Comparison of ENCODE assay signal across 8 cellular contexts in the genomic region with DNA sequence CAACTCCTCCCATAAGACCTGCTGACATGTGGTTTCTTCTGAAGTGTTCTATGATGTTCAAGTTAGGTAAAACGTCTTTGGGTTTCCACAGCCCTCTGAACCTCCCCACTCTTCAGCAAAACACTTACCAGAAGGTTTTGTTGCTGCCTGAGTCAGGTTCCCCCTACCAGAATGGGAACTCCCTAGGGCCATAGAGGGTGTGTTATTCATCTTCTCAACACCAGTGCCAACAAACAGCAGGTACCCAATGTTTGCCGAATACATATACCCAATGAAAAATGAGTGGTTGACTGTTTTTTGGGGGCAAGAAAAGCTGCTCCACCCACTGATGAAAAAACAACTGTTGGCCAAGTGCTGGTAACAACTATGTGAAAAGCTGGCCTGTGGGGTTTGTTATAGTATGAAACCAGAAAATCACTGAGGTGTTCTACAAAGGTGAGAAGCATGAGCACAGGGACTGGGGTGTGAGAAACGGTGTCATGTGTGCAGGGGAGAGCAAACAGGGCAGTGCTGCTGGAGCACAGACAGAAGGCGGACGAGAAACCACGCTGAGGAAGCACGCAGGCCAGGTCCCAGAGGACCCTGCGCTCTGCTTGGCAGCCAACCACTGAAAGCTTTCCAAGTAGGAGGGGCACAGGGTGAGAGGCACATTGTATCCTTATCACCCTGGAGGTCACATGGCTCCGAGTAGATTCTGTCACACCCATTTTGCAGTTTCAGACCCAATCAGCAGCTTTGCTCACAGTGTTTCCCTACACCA. TPM values are rescaled to one million over a fixed set of nuclear protein-coding genes. Genes with fewer than 3 reads are reported as not detected.
DNase-seq lines count a peak whose midpoint lies in the region; ATAC-seq and TF ChIP-seq lines count a peak whose summit lies in the region.

No MANE protein-coding gene starts in this region.

- intact Hi-C loops in prostate gland (cut with DNase I) = no loop called here

- no peaks in the 10 kb centered on the region for H3F3A ChIP-seq in neural progenitor cell (ENCODE audit: low read depth)

- H3K4me2 ChIP-seq in neural progenitor cell = no peak overlapping the region

- H3K4me1 Mint-ChIP-seq in neural progenitor cell = peaks cover 3% of the 10 kb centered on the region

- no peak overlapping the region for H3K9ac ChIP-seq in neural progenitor cell

- H3K27me3 ChIP-seq in suprapubic skin = no peaks in the 10 kb centered on the region
- no peaks in the 10 kb centered on the region for H3K27me3 ChIP-seq in prostate gland (replicated peaks; ENCODE audit: insufficient read depth)
- H3K27me3 ChIP-seq in neural progenitor cell = no peaks in the 10 kb centered on the region

- H3K36me3 ChIP-seq in suprapubic skin (no peaks in the 10 kb centered on the region), prostate gland (no peaks in the 10 kb centered on the region), neural progenitor cell (no peaks in the 10 kb centered on the region)

- DNase-seq in DMS153 treated with DMSO at 0.1 percent for 48 hours (lab: John Stamatoyannopoulos, UW; ENCODE audit: unreplicated experiment) (peak; percentile 27), GM20000 (ENCODE audit: low spot score) (peak; percentile 53), hippocampal formation (lab: John Stamatoyannopoulos, UW) (peak; percentile 59 to 67), suprapubic skin (ENCODE audit: low spot score in 2 of 2) (peak; percentile 60 to 76), prostate gland (ENCODE audit: low spot score) (no peak), neural progenitor cell (ENCODE audit: low spot score) (no peak)
- peak; percentile 8 to 39 for DNase-seq in activated CD8-positive, alpha-beta memory T cell treated with anti-CD3 and anti-CD28 coated beads for 4 hours (ENCODE audit: low read depth in 2 of 2)

- WGBS in suprapubic skin = 35% methylated on average over 9 of the region's 9 CpGs
- WGBS in prostate gland = 67% methylated on average over 9 of the region's 9 CpGs

- peaks cover 2% of the 10 kb centered on the region for H3K36me3 Mint-ChIP-seq in neural progenitor cell

- no peaks in the 10 kb centered on the region for H3K27me3 Mint-ChIP-seq in neural progenitor cell (ENCODE audit: insufficient read depth, low read depth)

- H3K4me3 ChIP-seq in suprapubic skin = no peak overlapping the region
- no peak overlapping the region for H3K4me3 ChIP-seq in prostate gland
- no peak overlapping the region for H3K4me3 ChIP-seq in neural progenitor cell

- H3K27ac ChIP-seq in suprapubic skin (no peak overlapping the region), prostate gland (no peak overlapping the region), neural progenitor cell (no peak overlapping the region)

- H3K4me3 Mint-ChIP-seq in neural progenitor cell = no peak overlapping the region

- peak; percentile 90 for ATAC-seq in HG03558 (IDR thresholded peaks at IDR 0.05; ENCODE audit: extremely low read depth, unreplicated experiment)

- no peak for TF ChIP-seq EP300 in suprapubic skin (IDR thresholded peaks at IDR 0.05)

- H2AFZ ChIP-seq in neural progenitor cell (replicated peaks) = no peak overlapping the region

- no peaks in the 10 kb centered on the region for H3K79me2 ChIP-seq in neural progenitor cell (ENCODE audit: low read depth)

- H3K9me3 Mint-ChIP-seq in neural progenitor cell = peaks cover 3% of the 10 kb centered on the region

- TF ChIP-seq CTCF in GM20000 (IDR thresholded peaks at IDR 0.05; ENCODE audit: extremely low read depth, missing control alignments) (no peak), suprapubic skin (IDR thresholded peaks at IDR 0.05) (no peak), prostate gland (IDR thresholded peaks at IDR 0.05) (no peak), neural progenitor cell (IDR thresholded peaks at IDR 0.05) (no peak)

- H3K4me1 ChIP-seq in suprapubic skin = peaks cover 8% of the 10 kb centered on the region
- H3K4me1 ChIP-seq in prostate gland (replicated peaks) = no peaks in the 10 kb centered on the region
- peaks cover 6% of the 10 kb centered on the region for H3K4me1 ChIP-seq in neural progenitor cell

- no peak for TF ChIP-seq POLR2A in suprapubic skin (IDR thresholded peaks at IDR 0.05)
- TF ChIP-seq POLR2A in prostate gland (IDR thresholded peaks at IDR 0.05) = no peak

- H4K20me1 ChIP-seq in neural progenitor cell (ENCODE audit: low read depth) = no peaks in the 10 kb centered on the region

- no peaks in the 10 kb centered on the region for H3K9me3 ChIP-seq in suprapubic skin
- no peaks in the 10 kb centered on the region for H3K9me3 ChIP-seq in prostate gland
- H3K9me3 ChIP-seq in neural progenitor cell (ENCODE audit: low read depth) = no peaks in the 10 kb centered on the region

- no peak overlapping the region for H3K27ac Mint-ChIP-seq in neural progenitor cell

RNA-seq across cellular contexts. Expression of a gene that starts 28.8 kb away (rescaled TPM):
- 10 to 100 TPM in 1 of 4 donors, 1 to 10 TPM in 3; 5.9 to 16.5 (median 7.3) TPM for total RNA-seq in suprapubic skin
- total RNA-seq in prostate gland = 10 to 100 TPM; 18.6 to 74.0 TPM
- 27.6 and 46.1 TPM in 2 replicates for total RNA-seq in neural progenitor cell (ENCODE audit: low replicate concordance)

Comparison
In these comparisons a context has a peak if more than half of its experiments do, and no peak if none do; other contexts are left out.
1. DNase-seq: peak in DMS153 treated with DMSO at 0.1 percent for 48 hours (single experiment), GM20000 (single experiment), activated CD8-positive, alpha-beta memory T cell treated with anti-CD3 and anti-CD28 coated beads for 4 hours (2 of 2), hippocampal formation (2 of 2) and suprapubic skin (2 of 2); none in prostate gland (single experiment) and neural progenitor cell (single experiment).